Comparison of ENCODE assay signal across 1 cellular context in the genomic region with DNA sequence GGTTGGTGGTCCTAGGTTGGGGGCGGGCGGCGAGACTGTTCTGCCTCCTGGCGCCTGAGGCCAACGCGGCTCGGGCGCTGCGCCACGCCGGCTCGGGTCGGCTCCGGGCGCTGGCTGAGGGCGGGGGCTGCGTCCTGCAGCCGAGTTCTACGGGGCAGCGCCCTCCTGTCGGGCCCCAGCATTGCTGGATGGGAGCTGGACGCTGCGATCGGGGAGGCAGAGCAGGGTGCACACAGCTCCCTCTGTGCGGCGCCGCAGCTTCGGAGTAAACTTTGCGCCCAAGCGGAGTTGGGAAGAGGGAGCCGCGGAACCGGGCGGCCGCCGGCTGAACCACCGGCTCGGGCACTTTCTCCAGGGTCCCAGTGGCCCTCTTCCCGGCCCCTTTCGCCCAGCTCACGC.
TF ChIP-seq lines count a peak whose summit lies in the region.

No MANE protein-coding gene starts in this region.

TF ChIP-seq in IMR-90, 13 proteins besides CTCF, POLR2A, EP300 and RAD21 (continued from another document):
- TF ChIP-seq, protein P1, sequence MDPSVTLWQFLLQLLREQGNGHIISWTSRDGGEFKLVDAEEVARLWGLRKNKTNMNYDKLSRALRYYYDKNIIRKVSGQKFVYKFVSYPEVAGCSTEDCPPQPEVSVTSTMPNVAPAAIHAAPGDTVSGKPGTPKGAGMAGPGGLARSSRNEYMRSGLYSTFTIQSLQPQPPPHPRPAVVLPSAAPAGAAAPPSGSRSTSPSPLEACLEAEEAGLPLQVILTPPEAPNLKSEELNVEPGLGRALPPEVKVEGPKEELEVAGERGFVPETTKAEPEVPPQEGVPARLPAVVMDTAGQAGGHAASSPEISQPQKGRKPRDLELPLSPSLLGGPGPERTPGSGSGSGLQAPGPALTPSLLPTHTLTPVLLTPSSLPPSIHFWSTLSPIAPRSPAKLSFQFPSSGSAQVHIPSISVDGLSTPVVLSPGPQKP (IDR thresholded peaks at IDR 0.05; ENCODE audit: borderline replicate concordance, low read depth, low read length): no peak
- TF ChIP-seq SMC3 (IDR thresholded peaks at IDR 0.05; ENCODE audit: low read depth, low read length) (no peak), CEBPB (IDR thresholded peaks at IDR 0.05; ENCODE audit: low read depth, low read length) (no peak), RFX5 (IDR thresholded peaks at IDR 0.05; ENCODE audit: low read depth, low read length) (no peak), MXI1 (IDR thresholded peaks at IDR 0.05; ENCODE audit: borderline replicate concordance, low read depth, low read length) (no peak), CHD1 (IDR thresholded peaks at IDR 0.05; ENCODE audit: low read depth, low read length) (no peak), FOS (IDR thresholded peaks at IDR 0.05; ENCODE audit: low read depth, low read length) (no peak), MAZ (IDR thresholded peaks at IDR 0.05; ENCODE audit: borderline replicate concordance, low read depth, low read length) (no peak), BHLHE40 (IDR thresholded peaks at IDR 0.05; ENCODE audit: low read depth, low read length) (no peak), MAFK (IDR thresholded peaks at IDR 0.05; ENCODE audit: low read depth, low read length) (no peak), NFE2L2 (IDR thresholded peaks at IDR 0.05; ENCODE audit: low read depth, low read length) (no peak)
- TF ChIP-seq, protein P2, sequence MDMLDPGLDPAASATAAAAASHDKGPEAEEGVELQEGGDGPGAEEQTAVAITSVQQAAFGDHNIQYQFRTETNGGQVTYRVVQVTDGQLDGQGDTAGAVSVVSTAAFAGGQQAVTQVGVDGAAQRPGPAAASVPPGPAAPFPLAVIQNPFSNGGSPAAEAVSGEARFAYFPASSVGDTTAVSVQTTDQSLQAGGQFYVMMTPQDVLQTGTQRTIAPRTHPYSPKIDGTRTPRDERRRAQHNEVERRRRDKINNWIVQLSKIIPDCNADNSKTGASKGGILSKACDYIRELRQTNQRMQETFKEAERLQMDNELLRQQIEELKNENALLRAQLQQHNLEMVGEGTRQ (IDR thresholded peaks at IDR 0.05; ENCODE audit: low read depth, low read length): no peak
